9 cellular contexts compared by ENCODE assay signal in genomic region chr10:11663763-11664555, GRCh38. TPM values are rescaled to one million over a fixed set of nuclear protein-coding genes. Genes with fewer than 3 reads are reported as not detected.
A peak's percentile ranks its signal among the peaks of the same experiment; 100 is the strongest.
DNase-seq lines count a peak whose midpoint lies in the region; ATAC-seq and TF ChIP-seq lines count a peak whose summit lies in the region.
"Had no signal": no experiment of that assay in that cellular context is flagged by ENCODE, and none has a peak within 500 bp of the region (broad histone marks: within the 10 kb centered on the region; RNA-seq: fewer than 3 reads in every experiment).

No MANE protein-coding gene starts in this region.

- no peak overlapping the region for H3K27ac ChIP-seq in coronary artery

- intact Hi-C loops in activated B cell treated with CpG ODN at 0.5 μM for 24 hours (cut with micrococcal nuclease): loop anchor here (1.0 to 5.0 kb wide), 7 partner anchors 14 to 61 kb away; no protein-coding TSS in a partner anchor

- ATAC-seq in GM19395 (IDR thresholded peaks at IDR 0.05; ENCODE audit: unreplicated experiment) (peak; percentile 87), HG03025 (IDR thresholded peaks at IDR 0.05; ENCODE audit: low FRiP score, unreplicated experiment) (peak; percentile 80), activated B cell treated with CpG ODN at 0.5 μM for 24 hours (ENCODE audit: low read depth) (peak; percentile 64)

- CTCF ChIA-PET in activated B cell treated with CpG ODN at 0.5 μM for 24 hours (lab: Charles Lee): interaction anchor here (0.6 to 0.9 kb wide), 3 partner anchors 10 to 149 kb away, joined by 3 to 4 read pairs (median 3); no protein-coding TSS in a partner anchor

- DNase-seq in GM12865 (ENCODE audit: low read depth) (peak; percentile 89), activated B cell treated with CpG ODN at 0.5 μM for 24 hours (peak; percentile 39), dedifferentiated amniotic fluid mesenchymal stem cell (ENCODE audit: extremely low spot score) (no peak), coronary artery (ENCODE audit: low spot score) (no peak), activated gamma-delta T cell (lab: John Stamatoyannopoulos, UW) (no peak)
- no peak for DNase-seq in activated CD8-positive, alpha-beta memory T cell treated with anti-CD3 and anti-CD28 coated beads, Interleukin-2, amount 50 U/mL, for 48 hours

- peak overlapping the region; percentile 96 for H3K27ac Mint-ChIP-seq in activated B cell treated with CpG ODN at 0.5 μM for 24 hours

- peaks cover 5% of the 10 kb centered on the region for H3K9me3 Mint-ChIP-seq in activated B cell treated with CpG ODN at 0.5 μM for 24 hours

- H3K27me3 Mint-ChIP-seq in activated B cell treated with CpG ODN at 0.5 μM for 24 hours: no peaks in the 10 kb centered on the region

- H3K4me3 Mint-ChIP-seq in activated B cell treated with CpG ODN at 0.5 μM for 24 hours: peak overlapping the region; percentile 73
- H3K4me3 Mint-ChIP-seq: neural crest cell had no signal

- peaks cover 87% of the 10 kb centered on the region for H3K4me1 Mint-ChIP-seq in activated B cell treated with CpG ODN at 0.5 μM for 24 hours

- H3K4me3 ChIP-seq in GM12865 (ENCODE audit: low read depth, low read length) (peak overlapping the region; percentile 7; the same call in 1 of the 2 replicates), coronary artery (no peak overlapping the region)

- TF ChIP-seq CTCF in GM12865 (IDR thresholded peaks at IDR 0.05; ENCODE audit: insufficient read depth, low read depth, low read length, missing control alignments) (no peak), activated B cell treated with CpG ODN at 0.5 μM for 24 hours (IDR thresholded peaks at IDR 0.05) (no peak), coronary artery (IDR thresholded peaks at IDR 0.05) (no peak)

- POLR2A ChIA-PET in activated B cell treated with CpG ODN at 0.5 μM for 24 hours (lab: Charles Lee): interaction anchor here (0.9 to 3.1 kb wide), 7 partner anchors 10 to 110 kb away, joined by 3 to 17 read pairs (median 4); no protein-coding TSS in a partner anchor

- H3K36me3 Mint-ChIP-seq in activated B cell treated with CpG ODN at 0.5 μM for 24 hours (ENCODE audit: low read depth): no peaks in the 10 kb centered on the region

RNA-seq across cellular contexts. Expression of gene USP6NL, which starts 52.5 kb away (rescaled TPM):
- 59.9 and 64.5 TPM in 2 replicates for total RNA-seq in activated B cell treated with CpG ODN at 0.5 μM for 24 hours

Comparison
In these comparisons a context has a peak if more than half of its experiments do, and no peak if none do; other contexts are left out.
1. DNase-seq: peak in GM12865 (single experiment) and activated B cell treated with CpG ODN at 0.5 μM for 24 hours (single experiment); none in activated CD8-positive, alpha-beta memory T cell treated with anti-CD3 and anti-CD28 coated beads, Interleukin-2, amount 50 U/mL, for 48 hours (single experiment), dedifferentiated amniotic fluid mesenchymal stem cell (single experiment), coronary artery (single experiment) and activated gamma-delta T cell (single experiment).
2. Peak in every context shown above with its lines, with median percentiles within 50 percentile points of each other: ATAC-seq.